In genomic region chr13:107291875-107292274, GRCh38 we compare ENCODE assay signal across 24 cellular contexts.
"Had no signal": no experiment of that assay in that cellular context is flagged by ENCODE, and none has a peak within 500 bp of the region (broad histone marks: within the 10 kb centered on the region; RNA-seq: fewer than 3 reads in every experiment).

No MANE protein-coding gene starts in this region.

- H3K27ac ChIP-seq: left lung, ovary, right atrium auricular region, right lobe of liver, stomach, testis, thyroid gland, transverse colon, uterus had no signal

- H3K4me3 ChIP-seq: left lung, lung, mucosa of descending colon, ovary, right atrium auricular region, right lobe of liver, smooth muscle cell, stomach, testis, thyroid gland, transverse colon, uterus had no signal

- H3K36me3 ChIP-seq: left lung, ovary, right atrium auricular region, right lobe of liver, stomach, thyroid gland, transverse colon, uterus had no signal

- H3K27me3 ChIP-seq: left lung, ovary, right atrium auricular region, right lobe of liver, stomach, testis, thyroid gland, transverse colon, uterus had no signal

- H3K4me2 ChIP-seq: smooth muscle cell had no signal

- H3K9me3 ChIP-seq: mucosa of descending colon, ovary, right atrium auricular region, right lobe of liver, stomach, testis, thyroid gland, transverse colon, uterus had no signal

- DNase-seq: hypothalamus; immature natural killer cell; kidney; left colon; left lung; midbrain; mucosa of descending colon; naive thymus-derived CD4-positive, alpha-beta T cell; ovary; right lobe of liver; stimulated activated CD4-positive, alpha-beta T cell treated with anti-CD3 and anti-CD28 coated beads, Interleukin-1b, Interleukin-23, amount 100 ng/mL, for 48 hours; stimulated activated CD4-positive, alpha-beta T cell treated with anti-CD3 and anti-CD28 coated beads, Interleukin-4, amount 100 ng/mL, for 1 hour; stimulated activated naive B cell treated with anti-CD40 and anti-IgM and Interleukin-4, amounts not matched to agents 10 μg/mL and 1 μg/mL and 100 μg/mL, for 72 hours; stimulated activated naive CD8-positive, alpha-beta T cell treated with anti-CD3 and anti-CD28 coated beads, Interleukin-15, Interleukin-2, amounts not matched to agents 100 U/mL and 50 U/mL, for 24 hours; stomach; testis; thyroid gland; transverse colon; uterus had no signal

- FAIRE-seq: islet of Langerhans had no signal

- ATAC-seq: left colon; left lung; mucosa of descending colon; naive thymus-derived CD4-positive, alpha-beta T cell; natural killer cell treated with Interleukin-12 subunit alpha and Interleukin-12 subunit beta and Interleukin-15 and Interleukin-18, amount 100 ng/mL, for 72 hours; right lobe of liver; stimulated activated naive B cell treated with anti-CD40 and anti-IgM and Interleukin-4, amounts not matched to agents 10 μg/mL and 1 μg/mL and 100 μg/mL, for 72 hours; stimulated activated naive CD8-positive, alpha-beta T cell treated with anti-CD3 and anti-CD28 coated beads, Interleukin-15, Interleukin-2, amounts not matched to agents 100 U/mL and 50 U/mL, for 24 hours had no signal

- H3K4me1 ChIP-seq: left lung, right atrium auricular region, right lobe of liver, stomach, testis, thyroid gland, transverse colon, uterus had no signal
